7 cellular contexts compared by ENCODE assay signal in genomic region chr2:115440746-115441145, GRCh38.
DNase-seq lines count a peak whose midpoint lies in the region; TF ChIP-seq lines count a peak whose summit lies in the region.
"Not testable (repeated sequence)": the region's sequence is repeated elsewhere in the genome, so short reads cannot be mapped to it uniquely, and the experiment has no call there.

No MANE protein-coding gene starts in this region.

- not testable (repeated sequence) for H3K79me2 ChIP-seq in hepatocyte; neural progenitor cell (ENCODE audit: low read depth)

- not testable (repeated sequence) for H3K4me1 ChIP-seq in HAP-1; NT2/D1 (ENCODE audit: insufficient read depth, insufficient read length); hepatocyte (ENCODE audit: insufficient read depth); neural progenitor cell
- H3K4me1 ChIP-seq in iPS-20b (ENCODE audit: insufficient read depth, low read length), result peaks cover 16% of the 10 kb centered on the region

- not testable (repeated sequence) for H3K27me3 Mint-ChIP-seq in neural progenitor cell (ENCODE audit: insufficient read depth, low read depth)

- H3K9me2 ChIP-seq in hepatocyte (replicated peaks; ENCODE audit: insufficient read depth), result not testable (repeated sequence)

- not testable (repeated sequence) for H3K27ac Mint-ChIP-seq in neural progenitor cell

- peak overlapping the region; percentile 23 for H2AFZ ChIP-seq in hepatocyte
- not testable (repeated sequence) for H2AFZ ChIP-seq in neural progenitor cell (replicated peaks)

- not testable (repeated sequence) for H3K9me3 ChIP-seq in HAP-1; hepatocyte (ENCODE audit: low read depth); neural progenitor cell (ENCODE audit: low read depth)
- H3K9me3 ChIP-seq in NT2/D1 (ENCODE audit: insufficient read depth, low read length) (peaks cover 17% of the 10 kb centered on the region), iPS-20b (ENCODE audit: insufficient read depth, low read depth, low read length) (peaks cover 14% of the 10 kb centered on the region; the same call in 1 of the 2 replicates)

- H3F3A ChIP-seq in neural progenitor cell (ENCODE audit: low read depth), result not testable (repeated sequence)

- WGBS in hepatocyte (ENCODE audit: low lambda C conversion rate, missing lambda C conversion rate), result 19% methylated on average over 6 of the region's 6 CpGs

- not testable (repeated sequence) for H3K9me3 Mint-ChIP-seq in neural progenitor cell

- not testable (repeated sequence) for H3K9ac ChIP-seq in NT2/D1 (ENCODE audit: insufficient read length, low read depth); iPS-20b (ENCODE audit: low read depth, low read length); neural progenitor cell

- H3K4me2 ChIP-seq in hepatocyte, result not testable (repeated sequence)
- H3K4me2 ChIP-seq in neural progenitor cell, result peak overlapping the region; percentile 15

- not testable (repeated sequence) for H3K4me1 Mint-ChIP-seq in neural progenitor cell

- not testable (repeated sequence) for H3K4me3 ChIP-seq in HAP-1; NT2/D1 (ENCODE audit: insufficient read length, low read depth); hepatocyte; neural progenitor cell
- H3K4me3 ChIP-seq in iPS-20b (ENCODE audit: low read length), result peak overlapping the region; percentile 55

- in situ Hi-C loops in HAP-1 (cut with MboI; ENCODE audit: low sequenced_read_pairs), result not testable (repeated sequence)

- H3K27me3 ChIP-seq in HAP-1 (ENCODE audit: low read depth); NT2/D1 (ENCODE audit: insufficient read depth, insufficient read length); hepatocyte; neural progenitor cell: not testable (repeated sequence)
- peaks cover 10% of the 10 kb centered on the region; the same call in 1 of the 2 replicates for H3K27me3 ChIP-seq in iPS-20b (ENCODE audit: insufficient read depth, low read length)

- not testable (repeated sequence) for H3K4me3 Mint-ChIP-seq in neural progenitor cell

- TF ChIP-seq CTCF in hepatocyte (IDR thresholded peaks at IDR 0.05; ENCODE audit: poor library complexity); neural progenitor cell (IDR thresholded peaks at IDR 0.05): not testable (repeated sequence)

- not testable (repeated sequence) for H3K27ac ChIP-seq in hepatocyte; iPS-20b (ENCODE audit: low read length); neural progenitor cell

- H4K20me1 ChIP-seq in hepatocyte (ENCODE audit: insufficient read depth, poor library complexity, severe bottlenecking); neural progenitor cell (ENCODE audit: low read depth): not testable (repeated sequence)

- not testable (repeated sequence) for H3K36me3 Mint-ChIP-seq in neural progenitor cell

- not testable (repeated sequence) for H3K36me3 ChIP-seq in HAP-1 (replicated peaks); NT2/D1 (ENCODE audit: insufficient read depth, insufficient read length, low read length); hepatocyte (replicated peaks; ENCODE audit: insufficient read depth, low read depth); iPS-20b (ENCODE audit: insufficient read depth, low read depth, low read length); neural progenitor cell

- DNase-seq in ELF-1 (ENCODE audit: low read depth, low spot score) (peak; percentile 76), HAP-1 (ENCODE audit: low spot score in 2 of 2) (peak; percentile 18 to 34), NT2/D1 (ENCODE audit: low read depth, low spot score) (peak; percentile 86), left kidney (ENCODE audit: low read depth, low spot score) (peak; percentile 93), neural progenitor cell (ENCODE audit: low spot score) (peak; percentile 15)
- not testable (repeated sequence) for DNase-seq in hepatocyte (ENCODE audit: low spot score)
